ENCODE assay signal across 8 cellular contexts in the genomic region with DNA sequence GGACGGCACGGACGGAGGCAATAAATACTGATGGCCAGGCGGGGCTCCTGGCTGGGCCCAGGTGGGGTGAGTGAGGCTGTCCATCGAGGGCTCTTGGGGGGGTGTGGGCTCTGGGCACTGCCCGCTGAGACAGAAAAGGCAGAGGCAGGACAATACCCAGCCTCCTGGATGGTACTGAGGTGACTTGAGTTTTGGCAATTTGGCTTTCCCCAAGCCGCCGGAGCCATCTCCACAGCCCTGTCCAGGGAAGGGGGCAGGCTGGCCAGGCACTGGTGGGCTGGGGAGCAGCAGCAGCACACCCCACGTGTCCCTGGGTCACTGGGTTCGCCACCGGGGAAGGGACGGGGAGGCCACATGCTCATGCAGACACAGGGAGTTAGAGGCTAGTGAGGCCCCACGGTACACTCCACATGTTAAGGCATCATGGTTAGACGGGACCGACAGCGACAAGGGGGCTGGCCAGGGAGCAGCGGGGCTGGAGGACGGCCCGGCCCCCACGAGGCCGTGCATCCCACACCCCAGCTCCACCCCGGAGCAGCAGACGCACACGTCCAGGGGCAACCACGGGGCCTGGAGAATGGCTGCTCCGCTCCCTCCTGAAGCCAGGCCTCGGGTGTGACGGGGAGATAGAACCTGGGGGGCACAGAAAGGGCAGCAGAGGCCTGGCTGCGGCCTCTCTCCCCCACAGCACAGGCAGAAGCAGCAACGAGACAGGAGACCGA. TPM values are rescaled to one million over a fixed set of nuclear protein-coding genes. Genes with fewer than 3 reads are reported as not detected.
DNase-seq lines count a peak whose midpoint lies in the region; ATAC-seq and TF ChIP-seq lines count a peak whose summit lies in the region.

No MANE protein-coding gene starts in this region.

- H3K4me3 ChIP-seq in rectal smooth muscle tissue (ENCODE audit: low read length): no peak overlapping the region

- peak; percentile 70 for DNase-seq in ecto neural progenitor cell (ENCODE audit: low spot score)
- DNase-seq in NCI-H128 (lab: John Stamatoyannopoulos, UW; ENCODE audit: unreplicated experiment): no peak
- no peak for DNase-seq in AML-193 (lab: John Stamatoyannopoulos, UW)
- DNase-seq in islet precursor cell: no peak

- peaks cover 12% of the 10 kb centered on the region for H3K4me1 ChIP-seq in rectal smooth muscle tissue (ENCODE audit: control insufficient read depth, insufficient read depth, low read length)

- no peak overlapping the region for H3K9ac ChIP-seq in rectal smooth muscle tissue (ENCODE audit: low read length)

- no peaks in the 10 kb centered on the region for H3K27me3 ChIP-seq in rectal smooth muscle tissue (ENCODE audit: control insufficient read depth, insufficient read depth, low read length)

- peaks cover 11% of the 10 kb centered on the region for H3K36me3 ChIP-seq in rectal smooth muscle tissue (ENCODE audit: control insufficient read depth, insufficient read depth, low read length)

- ATAC-seq in GM21515 (IDR thresholded peaks at IDR 0.05; ENCODE audit: unreplicated experiment): no peak

- H3K27ac ChIP-seq in rectal smooth muscle tissue (ENCODE audit: low read depth, low read length): peak overlapping the region; percentile 80

- TF ChIP-seq POLR2A in GM19099 (IDR thresholded peaks at IDR 0.05; ENCODE audit: extremely low read depth, insufficient read length, low read depth): peak; percentile 45

TF ChIP-seq in PFSK-1, 5 proteins besides CTCF, POLR2A, EP300 and RAD21:
- peak; percentile 39; the same call in 1 of the 2 replicates for TF ChIP-seq SIN3A (IDR thresholded peaks at IDR 0.05; ENCODE audit: borderline replicate concordance, insufficient read depth, low read length)
- TF ChIP-seq POLR2AphosphoS5 (IDR thresholded peaks at IDR 0.05; ENCODE audit: low read depth, low read length): peak; percentile 17
- TF ChIP-seq, protein P1, sequence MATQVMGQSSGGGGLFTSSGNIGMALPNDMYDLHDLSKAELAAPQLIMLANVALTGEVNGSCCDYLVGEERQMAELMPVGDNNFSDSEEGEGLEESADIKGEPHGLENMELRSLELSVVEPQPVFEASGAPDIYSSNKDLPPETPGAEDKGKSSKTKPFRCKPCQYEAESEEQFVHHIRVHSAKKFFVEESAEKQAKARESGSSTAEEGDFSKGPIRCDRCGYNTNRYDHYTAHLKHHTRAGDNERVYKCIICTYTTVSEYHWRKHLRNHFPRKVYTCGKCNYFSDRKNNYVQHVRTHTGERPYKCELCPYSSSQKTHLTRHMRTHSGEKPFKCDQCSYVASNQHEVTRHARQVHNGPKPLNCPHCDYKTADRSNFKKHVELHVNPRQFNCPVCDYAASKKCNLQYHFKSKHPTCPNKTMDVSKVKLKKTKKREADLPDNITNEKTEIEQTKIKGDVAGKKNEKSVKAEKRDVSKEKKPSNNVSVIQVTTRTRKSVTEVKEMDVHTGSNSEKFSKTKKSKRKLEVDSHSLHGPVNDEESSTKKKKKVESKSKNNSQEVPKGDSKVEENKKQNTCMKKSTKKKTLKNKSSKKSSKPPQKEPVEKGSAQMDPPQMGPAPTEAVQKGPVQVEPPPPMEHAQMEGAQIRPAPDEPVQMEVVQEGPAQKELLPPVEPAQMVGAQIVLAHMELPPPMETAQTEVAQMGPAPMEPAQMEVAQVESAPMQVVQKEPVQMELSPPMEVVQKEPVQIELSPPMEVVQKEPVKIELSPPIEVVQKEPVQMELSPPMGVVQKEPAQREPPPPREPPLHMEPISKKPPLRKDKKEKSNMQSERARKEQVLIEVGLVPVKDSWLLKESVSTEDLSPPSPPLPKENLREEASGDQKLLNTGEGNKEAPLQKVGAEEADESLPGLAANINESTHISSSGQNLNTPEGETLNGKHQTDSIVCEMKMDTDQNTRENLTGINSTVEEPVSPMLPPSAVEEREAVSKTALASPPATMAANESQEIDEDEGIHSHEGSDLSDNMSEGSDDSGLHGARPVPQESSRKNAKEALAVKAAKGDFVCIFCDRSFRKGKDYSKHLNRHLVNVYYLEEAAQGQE (IDR thresholded peaks at IDR 0.05; ENCODE audit: insufficient read depth in 1 of 2, low read depth in 2 of 2, low read length in 2 of 2): no peak

RNA-seq across cellular contexts. Expression of a gene that starts 3.0 kb away (rescaled TPM):
- polyA plus RNA-seq in PFSK-1 (2012; ENCODE audit: insufficient read length, low read depth): 1,120 TPM

RNA-seq across cellular contexts. Expression of a gene that starts 7.8 kb away (rescaled TPM):
- polyA plus RNA-seq in PFSK-1 (2012; ENCODE audit: insufficient read length, low read depth): 1,753 TPM

RNA-seq across cellular contexts. Expression of a gene that starts 23.3 kb away (rescaled TPM):
- 217 TPM for polyA plus RNA-seq in PFSK-1 (2012; ENCODE audit: insufficient read length, low read depth)

RNA-seq across cellular contexts. Expression of a gene that starts 23.4 kb away (rescaled TPM):
- polyA plus RNA-seq in PFSK-1 (2012; ENCODE audit: insufficient read length, low read depth): 382 TPM

RNA-seq across cellular contexts. Expression of a gene that starts 33.3 kb away (rescaled TPM):
- not detected for polyA plus RNA-seq in PFSK-1 (2012; ENCODE audit: insufficient read length, low read depth)
